Comparison of ENCODE assay signal across 19 cellular contexts in the genomic region with DNA sequence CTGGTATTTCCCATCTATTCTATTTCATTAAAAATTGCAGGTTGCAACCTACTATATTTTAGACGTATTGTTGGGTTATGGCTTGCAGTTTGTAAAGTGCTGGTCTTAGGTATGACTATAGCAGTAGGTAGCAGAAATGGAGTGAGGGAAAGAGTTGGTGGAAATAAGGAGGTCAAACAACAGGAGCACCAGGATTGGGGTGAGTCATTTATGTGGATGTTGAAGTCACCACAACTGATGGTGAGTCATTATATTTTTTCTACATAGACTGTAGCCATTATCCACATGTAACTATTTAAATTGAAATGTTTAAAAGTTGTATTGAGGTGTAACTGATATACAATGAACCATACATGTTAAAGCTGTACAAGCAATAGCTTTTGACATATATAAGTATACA. TPM values are rescaled to one million over a fixed set of nuclear protein-coding genes. Genes with fewer than 3 reads are reported as not detected.
A peak's percentile ranks its signal among the peaks of the same experiment; 100 is the strongest.
DNase-seq lines count a peak whose midpoint lies in the region; TF ChIP-seq lines count a peak whose summit lies in the region.
"Had no signal": no experiment of that assay in that cellular context is flagged by ENCODE, and none has a peak within 500 bp of the region (broad histone marks: within the 10 kb centered on the region; RNA-seq: fewer than 3 reads in every experiment).

No MANE protein-coding gene starts in this region.

- no peak overlapping the region for H3K27ac Mint-ChIP-seq in activated CD4-positive, alpha-beta memory T cell treated with anti-CD3 and anti-CD28 coated beads for 36 hours

- no peaks in the 10 kb centered on the region for H3K27me3 ChIP-seq in BJ (ENCODE audit: control insufficient read depth, insufficient read depth, low read length)
- no peaks in the 10 kb centered on the region for H3K27me3 ChIP-seq in brain microvascular endothelial cell (replicated peaks)
- H3K27me3 ChIP-seq: BLaER1, left lung had no signal

- H3K36me3 Mint-ChIP-seq in activated CD4-positive, alpha-beta memory T cell treated with anti-CD3 and anti-CD28 coated beads for 36 hours = no peaks in the 10 kb centered on the region

- H3K36me3 ChIP-seq in BJ (ENCODE audit: control insufficient read depth, insufficient read depth, low read length) (no peaks in the 10 kb centered on the region), brain microvascular endothelial cell (replicated peaks) (no peaks in the 10 kb centered on the region)
- H3K36me3 ChIP-seq: BLaER1, left lung, suprapubic skin had no signal

- DNase-seq in BJ (ENCODE audit: low read depth) (peak; percentile 24), LHCN-M2 (ENCODE audit: low read depth) (peak; percentile 76), brain microvascular endothelial cell (peak; percentile 56), iris pigment epithelial cell (ENCODE audit: low read depth) (peak; percentile 84), T-helper 9 cell (no peak), NCI-H2171 (lab: John Stamatoyannopoulos, UW) (no peak), NCI-H2107 treated with DMSO at 0.1 percent for 48 hours (lab: John Stamatoyannopoulos, UW; ENCODE audit: unreplicated experiment) (no peak)
- DNase-seq in activated CD4-positive, alpha-beta memory T cell treated with anti-CD3 and anti-CD28 coated beads for 36 hours = no peak
- DNase-seq: activated CD8-positive, alpha-beta memory T cell treated with anti-CD3 and anti-CD28 coated beads for 24 hours; activated effector memory CD4-positive, alpha-beta T cell treated with anti-CD3 and anti-CD28 coated beads, Interleukin-2, amount 50 U/mL, for 16 hours; central memory CD4-positive, alpha-beta T cell; DMS153; hypothalamus; left lung; NCI-H1105 treated with DMSO at 0.1 percent for 48 hours; NCI-H345; psoas muscle had no signal

- H3K4me1 Mint-ChIP-seq in activated CD4-positive, alpha-beta memory T cell treated with anti-CD3 and anti-CD28 coated beads for 36 hours (ENCODE audit: low read depth) = no peaks in the 10 kb centered on the region

- H3K27me3 Mint-ChIP-seq in activated CD4-positive, alpha-beta memory T cell treated with anti-CD3 and anti-CD28 coated beads for 36 hours = peaks cover 25% of the 10 kb centered on the region

- no peaks in the 10 kb centered on the region for H3K9me3 Mint-ChIP-seq in activated CD4-positive, alpha-beta memory T cell treated with anti-CD3 and anti-CD28 coated beads for 36 hours

- H3K27ac ChIP-seq in brain microvascular endothelial cell = no peak overlapping the region
- H3K27ac ChIP-seq: BLaER1, left lung, psoas muscle, suprapubic skin had no signal

- in situ Hi-C loops in brain microvascular endothelial cell (cut with HindIII; ENCODE audit: low pct_ligation_motif_present, low sequenced_read_pairs) = no loop called here

- intact Hi-C loops in activated CD4-positive, alpha-beta memory T cell treated with anti-CD3 and anti-CD28 coated beads for 36 hours (cut with micrococcal nuclease) = no loop called here

- H3K4me3 ChIP-seq in BJ (ENCODE audit: low read depth, low read length) = no peak overlapping the region
- no peak overlapping the region for H3K4me3 ChIP-seq in brain microvascular endothelial cell (ENCODE audit: low read depth, low read length)
- H3K4me3 ChIP-seq: BLaER1, left lung, psoas muscle, suprapubic skin had no signal

- H3K4me3 Mint-ChIP-seq in activated CD4-positive, alpha-beta memory T cell treated with anti-CD3 and anti-CD28 coated beads for 36 hours = no peak overlapping the region

- POLR2A ChIA-PET in BJ (lab: Charles Lee) = no interaction called here
- POLR2A ChIA-PET in activated CD4-positive, alpha-beta memory T cell treated with anti-CD3 and anti-CD28 coated beads for 36 hours (lab: Charles Lee) = no interaction called here

- TF ChIP-seq CTCF in BJ (IDR thresholded peaks at IDR 0.05; ENCODE audit: insufficient read depth, low read depth, low read length) (no peak), brain microvascular endothelial cell (IDR thresholded peaks at IDR 0.05; ENCODE audit: low read depth, low read length, missing control alignments) (no peak)

- CTCF ChIA-PET in BJ (lab: Yijun Ruan, JAX) = no interaction called here
- CTCF ChIA-PET in activated CD4-positive, alpha-beta memory T cell treated with anti-CD3 and anti-CD28 coated beads for 36 hours (lab: Charles Lee) = no interaction called here

RNA-seq across cellular contexts. Expression of gene HS3ST3A1, which starts 25.0 kb away (rescaled TPM):
- polyA plus RNA-seq in BJ (2011; rRNA removed) = 4.0 and 7.5 TPM in 2 replicates
- polyA minus RNA-seq in BJ (2011; rRNA and poly(A)+ RNA removed) = 1.5 and 2.3 TPM in 2 replicates
- total RNA-seq in LHCN-M2 (2014; rRNA removed) = 10.4 and 19.8 TPM in 2 replicates
- 3.4 TPM for polyA plus RNA-seq in LHCN-M2 (2012)
- 1 to 10 TPM in 1 of 2 experiments, under 1 TPM in 1; 0.85 to 1.8 TPM for total RNA-seq in activated CD4-positive, alpha-beta memory T cell treated with anti-CD3 and anti-CD28 coated beads for 36 hours

Comparison
In these comparisons a context has a peak if more than half of its experiments do, and no peak if none do; other contexts are left out.
1. DNase-seq: peak in BJ (single experiment), LHCN-M2 (single experiment), brain microvascular endothelial cell (single experiment) and iris pigment epithelial cell (single experiment); none in activated CD4-positive, alpha-beta memory T cell treated with anti-CD3 and anti-CD28 coated beads for 36 hours (single experiment), T-helper 9 cell (single experiment), NCI-H2171 (single experiment) and NCI-H2107 treated with DMSO at 0.1 percent for 48 hours (single experiment).